8 cellular contexts compared by ENCODE assay signal in genomic region chr11:68002943-68003845, GRCh38. TPM values are rescaled to one million over a fixed set of nuclear protein-coding genes. Genes with fewer than 3 reads are reported as not detected.
A peak's percentile ranks its signal among the peaks of the same experiment; 100 is the strongest.
DNase-seq lines count a peak whose midpoint lies in the region; ATAC-seq and TF ChIP-seq lines count a peak whose summit lies in the region.

No MANE protein-coding gene starts in this region.

- peak; percentile 32 for ATAC-seq in GM19452 (IDR thresholded peaks at IDR 0.05; ENCODE audit: unreplicated experiment)
- ATAC-seq in WTC11 = peak; percentile 55
- ATAC-seq in HG03469 (IDR thresholded peaks at IDR 0.05; ENCODE audit: unreplicated experiment) = no peak

- CTCF ChIA-PET in WTC11 (lab: Charles Lee) = interaction anchor here (0.9 to 2.0 kb wide), 3 partner anchors 10 to 206 kb away, joined by 3 to 10 read pairs (median 9); no protein-coding TSS in a partner anchor

- H3K27ac Mint-ChIP-seq in IgD-negative memory B cell (peak overlapping the region; percentile 91 to 98 (median 95)), WTC11 (0 out of 2 replicates have a peak overlapping the region, but pooled peaks have one; percentile 49)
- H3K27ac Mint-ChIP-seq in stimulated activated naive CD8-positive, alpha-beta T cell treated with anti-CD3 and anti-CD28 coated beads, Interleukin-15, Interleukin-2, amounts not matched to agents 100 ng/mL and 50 ng/mL, for 24 hours = no peak overlapping the region

- H3K36me3 ChIP-seq in mesodermal cell (ENCODE audit: control insufficient read depth, insufficient read depth, low read length) = no peaks in the 10 kb centered on the region

- peak overlapping the region; percentile 70 for H3K4me3 ChIP-seq in choroid plexus epithelial cell (ENCODE audit: low read depth, low read length)
- peak overlapping the region; percentile 50 for H3K4me3 ChIP-seq in mesodermal cell (ENCODE audit: extremely low read depth, insufficient read depth, low read length, poor library complexity, severe bottlenecking)

- H3K4me1 ChIP-seq in mesodermal cell (ENCODE audit: control insufficient read depth, insufficient read depth, low read length, poor library complexity, severe bottlenecking) = no peaks in the 10 kb centered on the region

- H3K27me3 Mint-ChIP-seq in IgD-negative memory B cell (peaks cover 1% of the 10 kb centered on the region), WTC11 (ENCODE audit: low read depth) (no peaks in the 10 kb centered on the region; the same call in none of the 2 replicates)
- no peaks in the 10 kb centered on the region for H3K27me3 Mint-ChIP-seq in stimulated activated naive CD8-positive, alpha-beta T cell treated with anti-CD3 and anti-CD28 coated beads, Interleukin-15, Interleukin-2, amounts not matched to agents 100 ng/mL and 50 ng/mL, for 24 hours

- H3K9me3 ChIP-seq in mesodermal cell (ENCODE audit: control insufficient read depth, low read length) = no peaks in the 10 kb centered on the region

- DNase-seq in Ammon's horn (ENCODE audit: low spot score) (peak; percentile 11), WTC11 (ENCODE audit: low spot score) (peak; percentile 56), choroid plexus epithelial cell (ENCODE audit: low read depth) (no peak)

- no peak overlapping the region for H3K27ac ChIP-seq in mesodermal cell (ENCODE audit: low read depth, low read length, severe bottlenecking)

- 22% methylated on average over 52 to 59 of the region's 86 CpGs for WGBS in mesodermal cell (ENCODE audit: insufficient coverage in 2 of 2), 2 experiments

- H3K36me3 Mint-ChIP-seq in IgD-negative memory B cell (peaks cover 1% of the 10 kb centered on the region), WTC11 (peaks cover 2% of the 10 kb centered on the region)
- H3K36me3 Mint-ChIP-seq in stimulated activated naive CD8-positive, alpha-beta T cell treated with anti-CD3 and anti-CD28 coated beads, Interleukin-15, Interleukin-2, amounts not matched to agents 100 ng/mL and 50 ng/mL, for 24 hours (ENCODE audit: low read depth) = no peaks in the 10 kb centered on the region

- TF ChIP-seq CTCF in WTC11 (IDR thresholded peaks at IDR 0.05) = no peak
- no peak for TF ChIP-seq CTCF in choroid plexus epithelial cell (conservative IDR thresholded peaks at IDR 0.05; ENCODE audit: low read depth, low read length)

- peak overlapping the region; percentile 95 to 98 (median 96) for H3K4me3 Mint-ChIP-seq in IgD-negative memory B cell
- H3K4me3 Mint-ChIP-seq in WTC11 = peak overlapping the region; percentile 76
- peak overlapping the region; percentile 78 for H3K4me3 Mint-ChIP-seq in stimulated activated naive CD8-positive, alpha-beta T cell treated with anti-CD3 and anti-CD28 coated beads, Interleukin-15, Interleukin-2, amounts not matched to agents 100 ng/mL and 50 ng/mL, for 24 hours

- POLR2A ChIA-PET in WTC11 (lab: Charles Lee) = no interaction called here

- H3K4me1 Mint-ChIP-seq in IgD-negative memory B cell (peaks cover 22 to 36% (median 24%) of the 10 kb centered on the region in 3 donors), WTC11 (peaks cover 22% of the 10 kb centered on the region)
- peaks cover 31% of the 10 kb centered on the region for H3K4me1 Mint-ChIP-seq in stimulated activated naive CD8-positive, alpha-beta T cell treated with anti-CD3 and anti-CD28 coated beads, Interleukin-15, Interleukin-2, amounts not matched to agents 100 ng/mL and 50 ng/mL, for 24 hours (ENCODE audit: low read depth)

- no peaks in the 10 kb centered on the region for H3K9me3 Mint-ChIP-seq in IgD-negative memory B cell
- H3K9me3 Mint-ChIP-seq in WTC11 = no peaks in the 10 kb centered on the region
- H3K9me3 Mint-ChIP-seq in stimulated activated naive CD8-positive, alpha-beta T cell treated with anti-CD3 and anti-CD28 coated beads, Interleukin-15, Interleukin-2, amounts not matched to agents 100 ng/mL and 50 ng/mL, for 24 hours = no peaks in the 10 kb centered on the region

TF ChIP-seq in WTC11, 78 proteins besides CTCF, POLR2A, EP300 and RAD21:
- TF ChIP-seq TP53 (CRISPR knock-in tag; IDR thresholded peaks at IDR 0.05) = 0 out of 2 replicates have a peak, but pooled peaks have one; percentile 13
- no peak for TF ChIP-seq GABPB1 (CRISPR knock-in tag; IDR thresholded peaks at IDR 0.05)
- peak; percentile 34; the same call in 1 of the 2 replicates for TF ChIP-seq MAX (CRISPR knock-in tag; IDR thresholded peaks at IDR 0.05)
- TF ChIP-seq ZNF423 (CRISPR knock-in tag; IDR thresholded peaks at IDR 0.05) = 0 out of 2 replicates have a peak, but pooled peaks have one; percentile 40

RNA-seq across cellular contexts. Expression of gene UNC93B1, which starts 0.7 kb away (rescaled TPM):
- 140 TPM for polyA plus RNA-seq in IgD-negative memory B cell
- total RNA-seq in WTC11 (2021) = 27.7 to 29.7 TPM (median 27.9 TPM) in 3 replicates
- 15.0 TPM for polyA plus RNA-seq in mesodermal cell (2013, experiment 1 of 2)
- polyA plus RNA-seq in mesodermal cell (2013, experiment 2 of 2) = 12.5 TPM

RNA-seq across cellular contexts. Expression of gene ALDH3B1, which starts 6.9 kb away (rescaled TPM):
- polyA plus RNA-seq in IgD-negative memory B cell = 0.36 TPM
- 0.30 to 0.53 TPM (median 0.46 TPM) in 3 replicates for total RNA-seq in WTC11 (2021)
- polyA plus RNA-seq in mesodermal cell (2013, experiment 1 of 2) = 1.1 TPM
- 1.4 TPM for polyA plus RNA-seq in mesodermal cell (2013, experiment 2 of 2)

RNA-seq across cellular contexts. Expression of gene NDUFS8, which starts 27.3 kb away (rescaled TPM):
- polyA plus RNA-seq in IgD-negative memory B cell = 146 TPM
- 221 to 247 TPM (median 240 TPM) in 3 replicates for total RNA-seq in WTC11 (2021)
- polyA plus RNA-seq in mesodermal cell (2013, experiment 1 of 2) = 152 TPM
- polyA plus RNA-seq in mesodermal cell (2013, experiment 2 of 2) = 130 TPM

RNA-seq across cellular contexts. Expression of gene TCIRG1, which starts 35.6 kb away (rescaled TPM):
- polyA plus RNA-seq in IgD-negative memory B cell = 46.0 TPM
- 50.7 to 51.7 TPM (median 51.1 TPM) in 3 replicates for total RNA-seq in WTC11 (2021)
- polyA plus RNA-seq in mesodermal cell (2013, experiment 1 of 2) = 108 TPM
- 87.4 TPM for polyA plus RNA-seq in mesodermal cell (2013, experiment 2 of 2)
